Comparison of ENCODE assay signal across 8 cellular contexts in genomic region chr5:10863763-10864383, GRCh38.
DNase-seq lines count a peak whose midpoint lies in the region; ATAC-seq and TF ChIP-seq lines count a peak whose summit lies in the region.

No MANE protein-coding gene starts in this region.

- H3K56ac ChIP-seq in H9 (ENCODE audit: insufficient read length, low read depth, low read length): no peak overlapping the region

- no TSS peak for BruUV-seq in mammary epithelial cell (replicated peaks; lab: Mats Ljungman, UMichigan)

- ATAC-seq in left lung: peak; percentile 59

- peaks cover 0 to 2% of the 10 kb centered on the region in 2 experiments; a peak in 2 of 5 replicates for H3K9me3 Mint-ChIP-seq in H9

- H3K18ac ChIP-seq in H9 (ENCODE audit: insufficient read length, low read depth, low read length): no peak overlapping the region

- H4K20me1 ChIP-seq in H9 (ENCODE audit: control insufficient read depth, insufficient read depth, insufficient read length): no peaks in the 10 kb centered on the region
- H4K20me1 ChIP-seq in mammary epithelial cell (ENCODE audit: insufficient read depth, low read length): no peaks in the 10 kb centered on the region

- TF ChIP-seq CTCF in H9 (conservative IDR thresholded peaks at IDR 0.05) (peak; percentile 94), LNCAP (IDR thresholded peaks at IDR 0.05) (peak; percentile 98), VCaP (conservative IDR thresholded peaks at IDR 0.05) (peak; percentile 88), mammary epithelial cell (conservative IDR thresholded peaks at IDR 0.05 in 1 of 2, IDR thresholded peaks at IDR 0.05 in 1 of 2; ENCODE audit: extremely low read depth in 1 of 2, insufficient read depth in 1 of 2, low read depth in 1 of 2, low read length in 2 of 2) (peak; percentile 80 to 87), left lung (IDR thresholded peaks at IDR 0.05) (peak; percentile 71 to 87)

- dilution Hi-C loops in mammary epithelial cell (cut with HindIII; ENCODE audit: low sequenced_read_pairs): loop anchor here (10.0 kb wide), 1 partner anchor 71 kb away; no protein-coding TSS in a partner anchor

- no peak overlapping the region for H3K27ac ChIP-seq in H9 (ENCODE audit: insufficient read length, low read depth, low read length)
- H3K27ac ChIP-seq in VCaP: no peak overlapping the region
- no peak overlapping the region for H3K27ac ChIP-seq in mammary epithelial cell (ENCODE audit: insufficient read depth, low read depth, low read length)
- no peak overlapping the region for H3K27ac ChIP-seq in left lung

- DNase-seq in NCI-H146 (lab: John Stamatoyannopoulos, UW): peak; percentile 4
- no peak for DNase-seq in NCI-H146 treated with DMSO at 0.1 percent for 48 hours (lab: John Stamatoyannopoulos, UW; ENCODE audit: unreplicated experiment)
- peak; percentile 73 for DNase-seq in H9
- DNase-seq in mammary epithelial cell: peak; percentile 17
- DNase-seq in left lung: no peak
- peak; percentile 9 to 23 for DNase-seq in stimulated activated CD8-positive, alpha-beta memory T cell treated with anti-CD3 and anti-CD28 coated beads, Interleukin-4, amount 100 ng/mL, for 1 hour (ENCODE audit: low read depth in 2 of 2, low spot score in 1 of 2)

- intact Hi-C loops in mammary epithelial cell (cut with micrococcal nuclease) (loop anchor here (1.0 to 5.0 kb wide), 3 partner anchors 167 to 412 kb away; no protein-coding TSS in a partner anchor), left lung (cut with DNase I) (no loop called here)

- H3K23ac ChIP-seq in H9 (ENCODE audit: insufficient read length, low read depth, low read length): no peak overlapping the region

- H4K8ac ChIP-seq in H9 (replicated peaks; ENCODE audit: insufficient read length, low read depth, low read length): no peak overlapping the region

- H3K4me2 ChIP-seq in H9 (ENCODE audit: insufficient read depth, insufficient read length, low read length) (no peak overlapping the region), mammary epithelial cell (ENCODE audit: insufficient read depth, low read depth, low read length) (no peak overlapping the region)

- WGBS in H9 (ENCODE audit: extremely low coverage, insufficient read length, low lambda C conversion rate): no CpG with 5 or more reads among the region's 15 CpGs
- WGBS in mammary epithelial cell (ENCODE audit: low coverage, missing lambda C conversion rate): 65% methylated on average over 14 of the region's 15 CpGs

- H2AK5ac ChIP-seq in H9 (ENCODE audit: insufficient read length, low read length): no peak overlapping the region

- no peak overlapping the region for H3K14ac ChIP-seq in H9 (ENCODE audit: insufficient read depth, low read length)

- H3K79me2 ChIP-seq in H9 (ENCODE audit: insufficient read depth, low read length): no peaks in the 10 kb centered on the region
- no peaks in the 10 kb centered on the region for H3K79me2 ChIP-seq in mammary epithelial cell (ENCODE audit: insufficient read depth, low read length)

- no peak overlapping the region for H3K4ac ChIP-seq in H9 (ENCODE audit: low read depth, low read length)

- H3T11ph ChIP-seq in H9 (ENCODE audit: low read length): no peak overlapping the region

- CTCF ChIA-PET in mammary epithelial cell (lab: Charles Lee; ENCODE audit: low non-redundant PET): no interaction called here

- no peak overlapping the region for H2AFZ ChIP-seq in H9 (ENCODE audit: low read length)
- no peak overlapping the region for H2AFZ ChIP-seq in mammary epithelial cell (ENCODE audit: low read depth, low read length)

- in situ Hi-C loops in mammary epithelial cell (cut with MboI; ENCODE audit: low sequenced_read_pairs in 2 of 2): no loop called here

- H2BK20ac ChIP-seq in H9 (ENCODE audit: low read depth, low read length, poor library complexity, severe bottlenecking): no peak overlapping the region

- H3K4me1 ChIP-seq in H9 (ENCODE audit: insufficient read depth, low read length) (no peaks in the 10 kb centered on the region), mammary epithelial cell (ENCODE audit: insufficient read depth, low read length) (no peaks in the 10 kb centered on the region), left lung (no peaks in the 10 kb centered on the region)

- H3K27me3 Mint-ChIP-seq in H9 (ENCODE audit: low read depth): peaks cover 12% of the 10 kb centered on the region

- H3K27me3 ChIP-seq in H9 (ENCODE audit: insufficient read depth, low read length): no peaks in the 10 kb centered on the region
- H3K27me3 ChIP-seq in mammary epithelial cell (ENCODE audit: insufficient read depth, low read length): no peaks in the 10 kb centered on the region
- H3K27me3 ChIP-seq in left lung: no peaks in the 10 kb centered on the region

- no peaks in the 10 kb centered on the region for H3K23me2 ChIP-seq in H9 (ENCODE audit: insufficient read length, low read depth, low read length, poor library complexity, severe bottlenecking)

- peaks cover 0 to 6% of the 10 kb centered on the region in 2 experiments; a peak in 3 of 4 replicates for H3K4me1 Mint-ChIP-seq in H9

- H3K4me3 ChIP-seq in mammary epithelial cell (replicated peaks in 1 of 3; ENCODE audit: insufficient read depth in 1 of 3, low read depth in 2 of 3, low read length in 3 of 3): no peak overlapping the region
- H3K4me3 ChIP-seq in left lung: no peak overlapping the region

- no peaks in the 10 kb centered on the region for H3K79me1 ChIP-seq in H9 (ENCODE audit: insufficient read depth, low read depth, low read length, poor library complexity, severe bottlenecking)

- H3K9me3 ChIP-seq in H9 (ENCODE audit: control insufficient read depth, low read depth, low read length): no peaks in the 10 kb centered on the region
- no peaks in the 10 kb centered on the region for H3K9me3 ChIP-seq in mammary epithelial cell (replicated peaks; ENCODE audit: insufficient read depth, low read length)
- H3K9me3 ChIP-seq in left lung: no peaks in the 10 kb centered on the region

- H2BK12ac ChIP-seq in H9 (ENCODE audit: insufficient read length, low read depth, low read length): no peak overlapping the region

- no peak overlapping the region for H2BK15ac ChIP-seq in H9 (ENCODE audit: low read depth, low read length)

- H4K5ac ChIP-seq in H9 (ENCODE audit: insufficient read length, low read depth, low read length): no peak overlapping the region

- no peak overlapping the region for H2BK5ac ChIP-seq in H9 (ENCODE audit: insufficient read length, low read length)

- H3K36me3 ChIP-seq in mammary epithelial cell (ENCODE audit: insufficient read depth, low read length) (no peaks in the 10 kb centered on the region), left lung (no peaks in the 10 kb centered on the region)

- H3K27ac Mint-ChIP-seq in H9: no peak overlapping the region

- H3K36me3 Mint-ChIP-seq in H9 (ENCODE audit: insufficient read depth in 1 of 3, low read depth in 3 of 3): no peaks in the 10 kb centered on the region

- no peak overlapping the region for H2BK120ac ChIP-seq in H9 (ENCODE audit: low read depth, low read length, poor library complexity, severe bottlenecking)

- no peak overlapping the region for H3K9ac ChIP-seq in H9 (ENCODE audit: extremely low read depth, insufficient read length, low read length)
- no peak overlapping the region for H3K9ac ChIP-seq in mammary epithelial cell (ENCODE audit: insufficient read depth, low read length)

- H3K4me3 Mint-ChIP-seq in H9: no peak overlapping the region

- H4K91ac ChIP-seq in H9 (ENCODE audit: insufficient read length, low read depth, low read length): no peak overlapping the region

Comparison
In these comparisons a context has a peak if more than half of its experiments do, and no peak if none do; other contexts are left out.
1. DNase-seq: peak in NCI-H146 (single experiment), H9 (single experiment), mammary epithelial cell (single experiment) and stimulated activated CD8-positive, alpha-beta memory T cell treated with anti-CD3 and anti-CD28 coated beads, Interleukin-4, amount 100 ng/mL, for 1 hour (2 of 2); none in NCI-H146 treated with DMSO at 0.1 percent for 48 hours (single experiment) and left lung (0 of 2).
2. Peak in every context shown above with its lines, with median percentiles within 50 percentile points of each other: CTCF ChIP-seq.